In genomic region chr15:77497108-77497737, GRCh38 we compare ENCODE assay signal across 8 cellular contexts.
DNase-seq lines count a peak whose midpoint lies in the region; ATAC-seq and TF ChIP-seq lines count a peak whose summit lies in the region.

No MANE protein-coding gene starts in this region.

- no peak overlapping the region for H3K4me3 Mint-ChIP-seq in GM23338

- peaks cover 2% of the 10 kb centered on the region; the same call in 1 of the 3 replicates for H3K36me3 Mint-ChIP-seq in GM23338 (ENCODE audit: low read depth)

- no peaks in the 10 kb centered on the region for H3K79me2 ChIP-seq in GM23338 (replicated peaks; ENCODE audit: insufficient read depth)
- H3K79me2 ChIP-seq in MM.1S (ENCODE audit: low read length): no peaks in the 10 kb centered on the region

- in situ Hi-C loops in SK-MEL-5 (cut with HindIII; ENCODE audit: low pct_unique_long_range_greater_than_20kb, low sequenced_read_pairs): no loop called here

- H3K9me3 ChIP-seq in cardiac muscle cell (ENCODE audit: low read depth) (no peaks in the 10 kb centered on the region), MM.1S (replicated peaks; ENCODE audit: insufficient read depth, low read length) (no peaks in the 10 kb centered on the region)

- no peaks in the 10 kb centered on the region; the same call in 1 of the 3 replicates for H3K9me3 Mint-ChIP-seq in GM23338

- DNase-seq in GM23338 (ENCODE audit: low spot score) (no peak), SK-MEL-5 (ENCODE audit: low read depth, low spot score) (peak; percentile 69), cardiac muscle cell (ENCODE audit: low read depth in 1 of 2, low spot score in 1 of 2) (peak; percentile 35 to 67), retinal pigment epithelial cell (ENCODE audit: low read depth) (peak; percentile 68), MM.1S (no peak), NOMO-1 treated with DMSO at 0.1 percent for 48 hours (lab: John Stamatoyannopoulos, UW; ENCODE audit: unreplicated experiment) (no peak)
- no peak for DNase-seq in activated CD8-positive, alpha-beta memory T cell treated with anti-CD3 and anti-CD28 coated beads, Interleukin-2, amount 50 U/mL, for 4 hours
- no peak for DNase-seq in central memory CD4-positive, alpha-beta T cell

- H4K20me1 ChIP-seq in GM23338 (replicated peaks; ENCODE audit: insufficient read depth) (no peaks in the 10 kb centered on the region), MM.1S (ENCODE audit: insufficient read depth, low read length) (no peaks in the 10 kb centered on the region)

- H3K27ac Mint-ChIP-seq in GM23338: peak overlapping the region; percentile 79

- H3K9ac ChIP-seq in MM.1S (ENCODE audit: low read length): no peak overlapping the region

- H3K27me3 ChIP-seq in GM23338 (ENCODE audit: insufficient read depth) (no peaks in the 10 kb centered on the region), cardiac muscle cell (no peaks in the 10 kb centered on the region), MM.1S (replicated peaks; ENCODE audit: insufficient read depth, low read length) (no peaks in the 10 kb centered on the region)

- no peaks in the 10 kb centered on the region for H3K9me2 ChIP-seq in GM23338 (ENCODE audit: insufficient read depth)
- H3K9me2 ChIP-seq in MM.1S (replicated peaks; ENCODE audit: insufficient read depth, low read length): no peaks in the 10 kb centered on the region

- ATAC-seq in GM23338: peak; percentile 65

- peaks cover 11% of the 10 kb centered on the region for H3K27me3 Mint-ChIP-seq in GM23338 (ENCODE audit: insufficient read depth, low read depth, poor library complexity)

- peak overlapping the region; percentile 72 for H2AFZ ChIP-seq in GM23338
- no peak overlapping the region for H2AFZ ChIP-seq in MM.1S (ENCODE audit: low read length)

- H3K4me1 ChIP-seq in GM23338 (ENCODE audit: insufficient read depth) (peaks cover 38% of the 10 kb centered on the region), cardiac muscle cell (ENCODE audit: low read depth) (peaks cover 28% of the 10 kb centered on the region), MM.1S (ENCODE audit: low read length) (peaks cover 15% of the 10 kb centered on the region)

- H3F3A ChIP-seq in GM23338 (replicated peaks; ENCODE audit: low read depth) (peaks cover 3% of the 10 kb centered on the region), MM.1S (ENCODE audit: insufficient read depth, low read length) (no peaks in the 10 kb centered on the region)

- TF ChIP-seq CTCF in GM23338 (conservative IDR thresholded peaks at IDR 0.05; ENCODE audit: low read depth in 2 of 2) (no peak), cardiac muscle cell (IDR thresholded peaks at IDR 0.05; ENCODE audit: low read depth, low read length) (no peak), retinal pigment epithelial cell (conservative IDR thresholded peaks at IDR 0.05; ENCODE audit: low read depth, low read length) (no peak), MM.1S (IDR thresholded peaks at IDR 0.05; ENCODE audit: low read length) (no peak)

- H3K36me3 ChIP-seq in GM23338 (ENCODE audit: insufficient read depth) (no peaks in the 10 kb centered on the region), cardiac muscle cell (no peaks in the 10 kb centered on the region), MM.1S (replicated peaks; ENCODE audit: insufficient read depth, low read length) (no peaks in the 10 kb centered on the region)

- H3K4me3 ChIP-seq in GM23338 (no peak overlapping the region), cardiac muscle cell (no peak overlapping the region), retinal pigment epithelial cell (ENCODE audit: low read length) (no peak overlapping the region), MM.1S (ENCODE audit: low read length) (no peak overlapping the region)

- H3K4me1 Mint-ChIP-seq in GM23338: peaks cover 43% of the 10 kb centered on the region

- H3K4me2 ChIP-seq in GM23338: peak overlapping the region; percentile 19
- no peak overlapping the region for H3K4me2 ChIP-seq in MM.1S (ENCODE audit: low read depth, low read length)

- H3K27ac ChIP-seq in GM23338 (ENCODE audit: low read depth): peak overlapping the region; percentile 86
- peak overlapping the region; percentile 81 for H3K27ac ChIP-seq in cardiac muscle cell
- H3K27ac ChIP-seq in MM.1S (ENCODE audit: low read length): no peak overlapping the region

TF ChIP-seq in GM23338, 12 proteins besides CTCF, POLR2A, EP300 and RAD21 (continues in another document):
- TF ChIP-seq REST (IDR thresholded peaks at IDR 0.05; ENCODE audit: unreplicated experiment): no peak
- no peak for TF ChIP-seq ZNF114 (CRISPR knock-in tag; IDR thresholded peaks at IDR 0.05)
- no peak for TF ChIP-seq NANOG (IDR thresholded peaks at IDR 0.05; ENCODE audit: borderline replicate concordance)
- no peak for TF ChIP-seq JUNB (IDR thresholded peaks at IDR 0.05; ENCODE audit: unreplicated experiment)

Comparison
In these comparisons a context has a peak if more than half of its experiments do, and no peak if none do; other contexts are left out.
1. DNase-seq: peak in SK-MEL-5 (single experiment), cardiac muscle cell (2 of 2) and retinal pigment epithelial cell (single experiment); none in GM23338 (single experiment), MM.1S (single experiment), NOMO-1 treated with DMSO at 0.1 percent for 48 hours (single experiment), activated CD8-positive, alpha-beta memory T cell treated with anti-CD3 and anti-CD28 coated beads, Interleukin-2, amount 50 U/mL, for 4 hours (single experiment) and central memory CD4-positive, alpha-beta T cell (single experiment).